In the genomic region with DNA sequence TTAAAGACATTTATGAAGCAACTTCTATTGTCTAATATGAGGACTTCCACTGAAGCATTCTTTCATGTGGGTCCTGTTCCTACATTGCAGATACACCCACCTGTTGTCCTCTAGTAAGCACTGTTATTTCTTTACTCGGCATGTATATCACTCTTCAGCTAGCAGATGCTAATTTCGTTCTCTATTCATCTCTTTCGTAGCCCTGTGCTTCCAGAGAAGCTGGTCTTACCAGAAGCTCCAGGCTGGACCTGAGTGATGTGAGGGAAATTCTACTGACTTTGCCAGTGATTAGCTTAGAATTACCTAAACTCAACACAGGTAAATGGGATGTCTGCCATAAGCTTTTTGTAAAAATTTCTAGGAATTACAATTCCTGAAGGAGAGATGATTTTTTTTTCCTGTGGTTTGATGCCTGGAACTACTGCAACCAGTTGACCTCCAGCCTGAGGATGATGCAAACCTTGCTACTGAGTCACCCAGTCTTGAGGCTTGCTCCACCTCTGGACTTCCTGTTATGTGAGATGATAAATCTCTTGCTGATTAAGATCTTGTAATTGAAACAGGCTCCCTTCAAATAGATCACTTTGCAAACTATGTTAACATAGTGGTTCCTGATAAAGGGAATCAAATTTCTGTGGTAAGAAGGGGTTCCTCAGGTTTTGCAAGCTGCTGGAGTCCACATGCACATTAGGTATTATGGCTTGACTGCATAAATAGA, we compare ENCODE assay signal across 15 cellular contexts. TPM values are rescaled to one million over a fixed set of nuclear protein-coding genes. Genes with fewer than 3 reads are reported as not detected.
DNase-seq lines count a peak whose midpoint lies in the region; ATAC-seq, FAIRE-seq and TF ChIP-seq lines count a peak whose summit lies in the region.
"Had no signal": no experiment of that assay in that cellular context is flagged by ENCODE, and none has a peak within 500 bp of the region (broad histone marks: within the 10 kb centered on the region; RNA-seq: fewer than 3 reads in every experiment).

No MANE protein-coding gene starts in this region.

- DNase-seq in GM03348 (ENCODE audit: low spot score) (peak; percentile 10), NOMO-1 treated with dmso at 0.1 percent for 144 hours (lab: John Stamatoyannopoulos, UW; ENCODE audit: unreplicated experiment) (peak; percentile 14), bronchial epithelial cell (ENCODE audit: low read depth) (peak; percentile 99), mucosa of descending colon (no peak), HAP-1 (ENCODE audit: low spot score in 2 of 2) (no peak)
- DNase-seq in stimulated activated naive CD8-positive, alpha-beta T cell treated with anti-CD3 and anti-CD28 coated beads, Interleukin-15, amount 100 ng/mL, for 72 hours: no peak
- DNase-seq: aorta; H9; heart left ventricle; NCI-H187; stimulated activated naive CD8-positive, alpha-beta T cell treated with anti-CD3 and anti-CD28 coated beads, Interleukin-15, Interleukin-2, amounts not matched to agents 100 U/mL and 50 U/mL, for 24 hours; T-helper 1 cell had no signal

- in situ Hi-C loops in HAP-1 (cut with MboI; ENCODE audit: low sequenced_read_pairs): no loop called here

- H3K36me3 ChIP-seq in bronchial epithelial cell (ENCODE audit: control insufficient read depth, insufficient read depth, low read length): no peaks in the 10 kb centered on the region
- no peaks in the 10 kb centered on the region for H3K36me3 ChIP-seq in mucosa of descending colon (ENCODE audit: low read depth)
- H3K36me3 ChIP-seq in HAP-1 (replicated peaks): no peaks in the 10 kb centered on the region
- H3K36me3 ChIP-seq: heart left ventricle had no signal

- H3K4me1 ChIP-seq in mucosa of descending colon (ENCODE audit: low read depth) (no peaks in the 10 kb centered on the region), HAP-1 (no peaks in the 10 kb centered on the region)
- H3K4me1 ChIP-seq: heart left ventricle had no signal

- no peaks in the 10 kb centered on the region for H3K27me3 ChIP-seq in bronchial epithelial cell (ENCODE audit: control insufficient read depth, insufficient read depth, low read length)
- H3K27me3 ChIP-seq in HAP-1 (ENCODE audit: low read depth): no peaks in the 10 kb centered on the region
- H3K27me3 ChIP-seq: heart left ventricle had no signal

- ATAC-seq in mucosa of descending colon (peak; percentile 68), GM21576 (IDR thresholded peaks at IDR 0.05; ENCODE audit: unreplicated experiment) (no peak), HG03342 (IDR thresholded peaks at IDR 0.05; ENCODE audit: unreplicated experiment) (no peak)
- ATAC-seq in stimulated activated naive CD8-positive, alpha-beta T cell treated with anti-CD3 and anti-CD28 coated beads, Interleukin-15, amount 100 ng/mL, for 72 hours: no peak
- ATAC-seq: heart left ventricle; stimulated activated naive CD8-positive, alpha-beta T cell treated with anti-CD3 and anti-CD28 coated beads, Interleukin-15, Interleukin-2, amounts not matched to agents 100 U/mL and 50 U/mL, for 24 hours had no signal

- TF ChIP-seq CTCF in bronchial epithelial cell (IDR thresholded peaks at IDR 0.05; ENCODE audit: insufficient read depth, low read length, severe bottlenecking) (no peak), mucosa of descending colon (IDR thresholded peaks at IDR 0.05) (no peak)

- H3K27me3 Mint-ChIP-seq in stimulated activated naive CD8-positive, alpha-beta T cell treated with anti-CD3 and anti-CD28 coated beads, Interleukin-15, amount 100 ng/mL, for 72 hours: no peaks in the 10 kb centered on the region

- H3K4me3 Mint-ChIP-seq in stimulated activated naive CD8-positive, alpha-beta T cell treated with anti-CD3 and anti-CD28 coated beads, Interleukin-15, amount 100 ng/mL, for 72 hours: no peak overlapping the region
- H3K4me3 Mint-ChIP-seq: H9 had no signal

- peak; percentile 89 for FAIRE-seq in bronchial epithelial cell (lab: Jason Lieb, UNC)

- H3K4me3 ChIP-seq in bronchial epithelial cell (ENCODE audit: low read depth, low read length) (no peak overlapping the region), mucosa of descending colon (no peak overlapping the region), HAP-1 (no peak overlapping the region)
- H3K4me3 ChIP-seq: heart left ventricle had no signal

- peaks cover 3 to 5% of the 10 kb centered on the region in 2 donors for H3K9me3 Mint-ChIP-seq in stimulated activated naive CD8-positive, alpha-beta T cell treated with anti-CD3 and anti-CD28 coated beads, Interleukin-15, amount 100 ng/mL, for 72 hours
- H3K9me3 Mint-ChIP-seq: H9 had no signal

- H3K9me3 ChIP-seq in mucosa of descending colon: no peaks in the 10 kb centered on the region
- no peaks in the 10 kb centered on the region for H3K9me3 ChIP-seq in HAP-1

- intact Hi-C loops in mucosa of descending colon (cut with DNase I, micrococcal nuclease): no loop called here

- no peaks in the 10 kb centered on the region for H3K4me1 Mint-ChIP-seq in stimulated activated naive CD8-positive, alpha-beta T cell treated with anti-CD3 and anti-CD28 coated beads, Interleukin-15, amount 100 ng/mL, for 72 hours

- H3K27ac Mint-ChIP-seq in stimulated activated naive CD8-positive, alpha-beta T cell treated with anti-CD3 and anti-CD28 coated beads, Interleukin-15, amount 100 ng/mL, for 72 hours: no peak overlapping the region
- H3K27ac Mint-ChIP-seq: H9 had no signal

RNA-seq across cellular contexts. Expression of gene SPINK5, which starts 52.2 kb away (rescaled TPM):
- total RNA-seq in bronchial epithelial cell (8.4 and 151 TPM in 2 replicates), mucosa of descending colon (10 to 100 TPM in 1 of 3 donors, 1 to 10 TPM in 2; 2.8 to 11.0 (median 6.2) TPM)
- total RNA-seq: activated CD8-positive, alpha-beta memory T cell treated with anti-CD3 and anti-CD28 coated beads for 36 hours had no signal

Comparison
In these comparisons a context has a peak if more than half of its experiments do, and no peak if none do; other contexts are left out.
1. DNase-seq: peak in GM03348 (single experiment), NOMO-1 treated with dmso at 0.1 percent for 144 hours (single experiment) and bronchial epithelial cell (single experiment); none in mucosa of descending colon (0 of 3), stimulated activated naive CD8-positive, alpha-beta T cell treated with anti-CD3 and anti-CD28 coated beads, Interleukin-15, amount 100 ng/mL, for 72 hours (0 of 2) and HAP-1 (0 of 2).